ENCODE assay signal across 21 cellular contexts in genomic region chr2:36369163-36369562, GRCh38. TPM values are rescaled to one million over a fixed set of nuclear protein-coding genes. Genes with fewer than 3 reads are reported as not detected.
DNase-seq lines count a peak whose midpoint lies in the region; ATAC-seq and TF ChIP-seq lines count a peak whose summit lies in the region.
"Had no signal": no experiment of that assay in that cellular context is flagged by ENCODE, and none has a peak within 500 bp of the region (broad histone marks: within the 10 kb centered on the region; RNA-seq: fewer than 3 reads in every experiment).

No MANE protein-coding gene starts in this region.

- no peak overlapping the region for H3K4me3 ChIP-seq in RWPE2 (ENCODE audit: severe bottlenecking)
- H3K4me3 ChIP-seq in esophagus muscularis mucosa, result no peak overlapping the region
- H3K4me3 ChIP-seq in psoas muscle, result no peak overlapping the region
- H3K4me3 ChIP-seq: hepatocyte, lung, SK-N-MC, upper lobe of left lung had no signal

- peaks cover 16% of the 10 kb centered on the region for H3K36me3 ChIP-seq in RWPE2 (ENCODE audit: low read depth)
- peaks cover 0 to 5% (median 0%) of the 10 kb centered on the region in 4 donors for H3K36me3 ChIP-seq in esophagus muscularis mucosa
- H3K36me3 ChIP-seq in psoas muscle (ENCODE audit: insufficient read depth in 1 of 2, low read depth in 1 of 2), result no peaks in the 10 kb centered on the region
- H3K36me3 ChIP-seq: upper lobe of left lung had no signal

- no peak for TF ChIP-seq EP300 in esophagus muscularis mucosa (IDR thresholded peaks at IDR 0.05)

- H3K4me1 ChIP-seq in RWPE2 (ENCODE audit: insufficient read depth, poor library complexity, severe bottlenecking) (peaks cover 95% of the 10 kb centered on the region), esophagus muscularis mucosa (peaks cover 96 to 100% (median 99%) of the 10 kb centered on the region in 4 donors), psoas muscle (peaks cover 99% of the 10 kb centered on the region)

- H3K9me3 ChIP-seq in RWPE2 (ENCODE audit: severe bottlenecking) (no peaks in the 10 kb centered on the region), esophagus muscularis mucosa (no peaks in the 10 kb centered on the region), psoas muscle (no peaks in the 10 kb centered on the region)
- H3K9me3 ChIP-seq: upper lobe of left lung had no signal

- H3K27ac ChIP-seq in RWPE2 (ENCODE audit: poor library complexity, severe bottlenecking) (peak overlapping the region; percentile 98), esophagus muscularis mucosa (replicated peaks in 1 of 4) (peak overlapping the region in 3 of 4 donors; percentile 10 to 52 (median 14)), psoas muscle (peak overlapping the region; percentile 74)
- H3K27ac ChIP-seq: SK-N-MC had no signal

- ATAC-seq in RWPE2 (ENCODE audit: low read depth), result no peak
- no peak for ATAC-seq in psoas muscle
- ATAC-seq in HG02642 (IDR thresholded peaks at IDR 0.05; ENCODE audit: poor library complexity, unreplicated experiment), result no peak
- ATAC-seq: activated CD8-positive, alpha-beta memory T cell treated with anti-CD3 and anti-CD28 coated beads, Interleukin-2, amount 10 ng/mL, durations not matched to agents 7 days and 5 days; natural killer cell treated with Interleukin-12 subunit alpha and Interleukin-12 subunit beta and Interleukin-15 and Interleukin-18, amount 100 ng/mL, for 72 hours; stimulated activated naive B cell treated with anti-CD40 and anti-IgM and Interleukin-4, amounts not matched to agents 10 μg/mL and 1 μg/mL and 100 μg/mL, for 72 hours had no signal

- H3K27me3 ChIP-seq in RWPE2 (ENCODE audit: insufficient read depth, poor library complexity, severe bottlenecking) (no peaks in the 10 kb centered on the region), esophagus muscularis mucosa (no peaks in the 10 kb centered on the region), psoas muscle (ENCODE audit: insufficient read depth in 3 of 3, low read length in 2 of 3) (no peaks in the 10 kb centered on the region)
- H3K27me3 ChIP-seq: hepatocyte, upper lobe of left lung had no signal

- no peak for TF ChIP-seq CTCF in RWPE2 (IDR thresholded peaks at IDR 0.05; ENCODE audit: poor library complexity, severe bottlenecking)
- TF ChIP-seq CTCF in esophagus muscularis mucosa (IDR thresholded peaks at IDR 0.05), result no peak
- TF ChIP-seq CTCF in psoas muscle (IDR thresholded peaks at IDR 0.05), result no peak

- WGBS in esophagus muscularis mucosa, result 63% methylated on average over 1 of the region's 1 CpG
- WGBS in psoas muscle, 3 donors, result 47 to 54% (median 53%) methylated on average over 1 of the region's 1 CpG

- TF ChIP-seq POLR2A in esophagus muscularis mucosa (IDR thresholded peaks at IDR 0.05; ENCODE audit: low read depth), result no peak

- intact Hi-C loops in esophagus muscularis mucosa (cut with DNase I) (no loop called here), psoas muscle (cut with DNase I) (no loop called here)

- peak; percentile 23 for DNase-seq in EH (ENCODE audit: low read depth)
- DNase-seq in RWPE2 (ENCODE audit: low spot score), result no peak
- DNase-seq in esophagus muscularis mucosa (ENCODE audit: extremely low spot score), result no peak
- DNase-seq in psoas muscle, result no peak
- no peak for DNase-seq in mucosa of gallbladder (ENCODE audit: low spot score)
- DNase-seq in central memory CD4-positive, alpha-beta T cell, result no peak
- no peak for DNase-seq in NAMALWA (ENCODE audit: low spot score)
- DNase-seq: activated CD4-positive, alpha-beta T cell treated with anti-CD3 and anti-CD28 coated beads for 1 hour; activated CD8-positive, alpha-beta memory T cell treated with anti-CD3 and anti-CD28 coated beads, Interleukin-2, amount 10 ng/mL, durations not matched to agents 7 days and 5 days; DND-41; effector CD4-positive, alpha-beta T cell; KG1; NCI-H1105; stimulated activated naive B cell treated with anti-CD40 and anti-IgM and Interleukin-4, amounts not matched to agents 10 μg/mL and 1 μg/mL and 100 μg/mL, for 72 hours; T-helper 9 cell; upper lobe of left lung had no signal

RNA-seq across cellular contexts. Expression of gene CRIM1, which starts 13.6 kb away (rescaled TPM):
- total RNA-seq in esophagus muscularis mucosa (100 to 1,000 TPM; 140 to 429 (median 201) TPM), psoas muscle (10 to 100 TPM; 49.8 to 66.2 (median 56.3) TPM), mucosa of gallbladder (153 TPM)
- polyA plus RNA-seq in psoas muscle, result 10 to 100 TPM; 10.2 to 68.1 (median 53.1) TPM

Comparison
In these comparisons a context has a peak if more than half of its experiments do, and no peak if none do; other contexts are left out.
1. H3K27ac ChIP-seq: peak in every context shown above with its lines; median percentile 98 in RWPE2; 74 in psoas muscle; 14 in esophagus muscularis mucosa.